Comparison of ENCODE assay signal across 8 cellular contexts in the genomic region with DNA sequence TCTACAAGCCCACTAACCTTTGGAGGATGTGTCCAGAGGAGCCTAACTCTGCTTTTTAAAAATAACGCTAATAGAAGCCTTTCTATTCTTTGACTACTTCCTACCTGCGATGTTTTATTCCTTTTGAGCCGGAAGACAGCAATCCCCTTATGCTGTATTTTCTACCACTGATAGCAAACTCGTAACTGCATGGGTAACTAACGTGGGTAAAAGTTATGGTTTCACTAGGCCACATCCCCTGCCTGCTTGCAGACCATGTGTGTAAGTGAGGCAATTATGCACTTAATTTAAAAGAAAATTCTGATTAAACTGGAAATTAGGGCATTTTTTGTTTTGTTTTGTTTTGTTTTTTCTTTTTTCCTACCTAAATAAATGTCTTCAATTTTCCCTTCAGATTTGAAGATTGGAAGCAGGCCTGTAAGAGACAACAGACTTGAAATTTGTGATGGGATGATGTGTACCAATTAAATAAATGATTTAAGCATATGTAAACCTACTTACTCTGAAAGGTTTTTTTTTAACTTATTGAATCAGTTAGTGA. TPM values are rescaled to one million over a fixed set of nuclear protein-coding genes. Genes with fewer than 3 reads are reported as not detected.
DNase-seq lines count a peak whose midpoint lies in the region; ATAC-seq, FAIRE-seq and TF ChIP-seq lines count a peak whose summit lies in the region.

No MANE protein-coding gene starts in this region.

- peak overlapping the region; percentile 91 for H3K4me2 ChIP-seq in hepatocyte

- H3K4me3 ChIP-seq in hepatocyte (peak overlapping the region; percentile 62), small intestine (ENCODE audit: low read depth in 1 of 2, low read length in 2 of 2) (peak overlapping the region; percentile 42 to 78)

- no peaks in the 10 kb centered on the region for H3K9me3 ChIP-seq in ES-I3 (ENCODE audit: control insufficient read depth, insufficient read depth, low read length)
- no peaks in the 10 kb centered on the region for H3K9me3 ChIP-seq in hepatocyte (ENCODE audit: low read depth)
- H3K9me3 ChIP-seq in small intestine (ENCODE audit: control insufficient read depth, low read depth) = no peaks in the 10 kb centered on the region

- H3K27me3 ChIP-seq in hepatocyte (no peaks in the 10 kb centered on the region), small intestine (ENCODE audit: control insufficient read depth in 2 of 2, insufficient read depth in 2 of 2, low read length in 2 of 2) (no peaks in the 10 kb centered on the region)

- peak overlapping the region; percentile 100 for H3K27ac Mint-ChIP-seq in activated naive CD4-positive, alpha-beta T cell treated with anti-CD3 and anti-CD28 coated beads, Interleukin-2, amount 50 U/mL, for 72 hours

- TF ChIP-seq CTCF in GM20000 (IDR thresholded peaks at IDR 0.05; ENCODE audit: extremely low read depth, missing control alignments) (no peak), hepatocyte (IDR thresholded peaks at IDR 0.05; ENCODE audit: poor library complexity) (no peak)

- no peaks in the 10 kb centered on the region; the same call in 1 of the 2 replicates for H3K36me3 ChIP-seq in ES-I3 (ENCODE audit: insufficient read depth, low read length)
- H3K36me3 ChIP-seq in hepatocyte (replicated peaks; ENCODE audit: insufficient read depth, low read depth) = no peaks in the 10 kb centered on the region
- H3K36me3 ChIP-seq in small intestine (ENCODE audit: control insufficient read depth in 2 of 2, insufficient read depth in 2 of 2, low read length in 2 of 2) = no peaks in the 10 kb centered on the region

- 7% methylated on average over 5 of the region's 5 CpGs for WGBS in hepatocyte (ENCODE audit: low lambda C conversion rate, missing lambda C conversion rate)
- WGBS in small intestine, 3 donors = 1% methylated on average over 5 of the region's 5 CpGs

- peak overlapping the region; percentile 83 for H2AFZ ChIP-seq in hepatocyte

- H3K27ac ChIP-seq in hepatocyte = peak overlapping the region; percentile 99
- peak overlapping the region; percentile 96 to 99 for H3K27ac ChIP-seq in small intestine (ENCODE audit: low read depth in 1 of 2, low read length in 1 of 2)

- DNase-seq in GM20000 (ENCODE audit: low spot score) = peak; percentile 6
- DNase-seq in activated naive CD4-positive, alpha-beta T cell treated with anti-CD3 and anti-CD28 coated beads, Interleukin-2, amount 50 U/mL, for 72 hours (ENCODE audit: low spot score in 2 of 2) = peak in 1 of 2 donors; percentile 3
- peak; percentile 5 for DNase-seq in hepatocyte (ENCODE audit: low spot score)
- peak; percentile 36 for DNase-seq in small intestine
- DNase-seq in occipital lobe (lab: John Stamatoyannopoulos, UW) = no peak
- no peak for DNase-seq in NCI-H1930 (lab: John Stamatoyannopoulos, UW)

- H4K20me1 ChIP-seq in hepatocyte (ENCODE audit: insufficient read depth, poor library complexity, severe bottlenecking) = no peaks in the 10 kb centered on the region

- H3K9me2 ChIP-seq in hepatocyte (replicated peaks; ENCODE audit: insufficient read depth) = no peaks in the 10 kb centered on the region

- H3K9ac ChIP-seq in ES-I3 (ENCODE audit: low read depth, low read length) = peak overlapping the region; percentile 90

- peaks cover 15% of the 10 kb centered on the region; the same call in 1 of the 2 replicates for H3K4me1 ChIP-seq in ES-I3 (ENCODE audit: insufficient read depth, low read length)
- peaks cover 22% of the 10 kb centered on the region for H3K4me1 ChIP-seq in hepatocyte (ENCODE audit: insufficient read depth)
- peaks cover 0 to 3% of the 10 kb centered on the region in 2 donors for H3K4me1 ChIP-seq in small intestine (ENCODE audit: control insufficient read depth in 2 of 2, insufficient read depth in 1 of 2, low read depth in 1 of 2, low read length in 1 of 2)

- H3K36me3 Mint-ChIP-seq in activated naive CD4-positive, alpha-beta T cell treated with anti-CD3 and anti-CD28 coated beads, Interleukin-2, amount 50 U/mL, for 72 hours = peaks cover 13 to 22% of the 10 kb centered on the region in 2 donors

- H3K9me3 Mint-ChIP-seq in activated naive CD4-positive, alpha-beta T cell treated with anti-CD3 and anti-CD28 coated beads, Interleukin-2, amount 50 U/mL, for 72 hours = no peaks in the 10 kb centered on the region

- H3K79me2 ChIP-seq in hepatocyte = peaks cover 43% of the 10 kb centered on the region

- FAIRE-seq in small intestine (lab: Jason Lieb, UNC) = peak; percentile 41

- ATAC-seq in HG03575 (IDR thresholded peaks at IDR 0.05; ENCODE audit: extremely low read depth, insufficient number of reproducible peaks, low FRiP score, unreplicated experiment) = peak; percentile 18
- ATAC-seq in activated naive CD4-positive, alpha-beta T cell treated with anti-CD3 and anti-CD28 coated beads, Interleukin-2, amount 50 U/mL, for 72 hours = peak in 1 of 2 donors; percentile 14

RNA-seq across cellular contexts. Expression of gene UFL1, which starts 0.9 kb away (rescaled TPM):
- 10 to 100 TPM; 23.0 to 32.7 TPM for total RNA-seq in activated naive CD4-positive, alpha-beta T cell treated with anti-CD3 and anti-CD28 coated beads, Interleukin-2, amount 50 U/mL, for 72 hours
- total RNA-seq in hepatocyte (40.3 and 42.4 TPM in 2 replicates), occipital lobe (28.5 TPM)
- polyA plus RNA-seq in hepatocyte (18.8 and 20.5 TPM in 2 replicates), small intestine (10 to 100 TPM in 2 of 3 donors, 1 to 10 TPM in 1; 9.7 to 15.3 (median 11.9) TPM)

RNA-seq across cellular contexts. Expression of gene FHL5, which starts 40.4 kb away (rescaled TPM):
- not detected for total RNA-seq in activated naive CD4-positive, alpha-beta T cell treated with anti-CD3 and anti-CD28 coated beads, Interleukin-2, amount 50 U/mL, for 72 hours
- total RNA-seq in hepatocyte (0.12 TPM in 1 of 2 replicates, not detected in the other), occipital lobe (1.7 TPM)
- polyA plus RNA-seq in hepatocyte (not detected in 2 replicates), small intestine (1 to 10 TPM in 2 of 3 donors, not detected in 1; 1.4 to 7.6 TPM)

Comparison
In these comparisons a context has a peak if more than half of its experiments do, and no peak if none do; other contexts are left out.
1. DNase-seq: peak in GM20000 (single experiment), hepatocyte (single experiment) and small intestine (single experiment); none in occipital lobe (single experiment) and NCI-H1930 (0 of 2).